In the genomic region with DNA sequence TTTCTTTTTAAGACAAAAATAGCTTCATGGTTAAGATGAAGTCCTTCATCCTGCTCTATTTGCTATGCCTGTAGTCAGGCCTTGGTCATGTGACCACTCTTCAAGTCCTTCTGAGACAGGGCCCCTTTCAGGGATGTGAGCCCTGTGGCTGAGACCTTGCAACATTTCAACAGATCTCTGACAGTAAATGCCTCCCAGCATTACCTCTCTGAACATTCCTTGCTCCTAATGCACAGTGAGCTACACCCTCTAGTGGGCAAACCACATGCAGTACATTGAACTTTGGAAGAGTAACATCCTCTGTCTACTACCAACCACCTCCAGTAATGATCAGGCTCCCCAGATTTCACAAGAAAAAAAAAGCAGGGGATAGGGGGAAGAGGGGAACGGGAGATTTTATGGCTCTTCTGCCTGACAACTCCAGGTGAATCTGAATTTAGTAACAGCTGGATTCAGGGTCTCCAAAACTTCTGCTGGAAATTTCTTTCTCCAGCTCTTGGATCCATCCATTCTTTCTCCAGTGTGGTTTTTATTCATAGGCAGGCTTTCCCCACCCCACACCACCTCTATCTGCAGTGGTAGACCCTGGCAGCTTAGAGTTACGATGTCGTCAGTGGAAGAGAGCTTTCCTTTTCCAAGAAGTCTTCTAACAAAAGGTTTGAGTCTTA, we compare ENCODE assay signal across 9 cellular contexts. TPM values are rescaled to one million over a fixed set of nuclear protein-coding genes. Genes with fewer than 3 reads are reported as not detected.
A peak's percentile ranks its signal among the peaks of the same experiment; 100 is the strongest.
DNase-seq lines count a peak whose midpoint lies in the region; ATAC-seq, FAIRE-seq and TF ChIP-seq lines count a peak whose summit lies in the region.
"Had no signal": no experiment of that assay in that cellular context is flagged by ENCODE, and none has a peak within 500 bp of the region (broad histone marks: within the 10 kb centered on the region; RNA-seq: fewer than 3 reads in every experiment).

No MANE protein-coding gene starts in this region.

- H3K4me2 ChIP-seq in neuronal stem cell (ENCODE audit: insufficient read depth, low read length, poor library complexity, severe bottlenecking), result no peak overlapping the region

- CTCF ChIA-PET in T-cell (lab: Charles Lee), result interaction anchor here (0.7 to 1.2 kb wide), 4 partner anchors 24 to 195 kb away, joined by 3 to 4 read pairs (median 4); no protein-coding TSS in a partner anchor

- no peak overlapping the region for H3K9ac ChIP-seq in neuronal stem cell (ENCODE audit: low read depth, low read length, poor library complexity)

- no peak overlapping the region for H3K23ac ChIP-seq in neuronal stem cell (ENCODE audit: low read depth, low read length, poor library complexity)

- H4K91ac ChIP-seq in neuronal stem cell (ENCODE audit: low read depth, low read length, poor library complexity), result no peak overlapping the region

- peak overlapping the region; percentile 2 for H2AFZ ChIP-seq in neuronal stem cell (ENCODE audit: low read length)

- H3K9me3 Mint-ChIP-seq in T-cell, result peaks cover 0 to 3% (median 0%) of the 10 kb centered on the region in 3 donors

- peaks cover 31% of the 10 kb centered on the region for H3K36me3 Mint-ChIP-seq in T-cell

- no peaks in the 10 kb centered on the region for H3K27me3 ChIP-seq in neuronal stem cell (ENCODE audit: control insufficient read depth in 3 of 3, insufficient read depth in 3 of 3, low read depth in 1 of 3, low read length in 3 of 3)
- H3K27me3 ChIP-seq: SJSA1 had no signal

- no peak overlapping the region for H3K4me3 Mint-ChIP-seq in T-cell

- no peak overlapping the region for H3K18ac ChIP-seq in neuronal stem cell (ENCODE audit: low read length)

- H3K27me3 Mint-ChIP-seq in T-cell, result no peaks in the 10 kb centered on the region

- H2BK120ac ChIP-seq in neuronal stem cell (ENCODE audit: low read depth, low read length), result no peak overlapping the region

- H2BK5ac ChIP-seq in neuronal stem cell (ENCODE audit: low read length), result no peak overlapping the region

- no CpG with 5 or more reads among the region's 3 CpGs for WGBS in neuronal stem cell (ENCODE audit: extremely low coverage in 2 of 2, insufficient read length in 2 of 2, insufficient replicate concordance in 1 of 2), 2 donors

- no peak overlapping the region for H3K4me3 ChIP-seq in neuronal stem cell (ENCODE audit: low read length in 2 of 2)
- H3K4me3 ChIP-seq: SJSA1 had no signal

- FAIRE-seq in GM12891 (lab: Jason Lieb, UNC), result peak; percentile 84

- H3K4ac ChIP-seq in neuronal stem cell (ENCODE audit: low read length), result no peak overlapping the region

- no peak overlapping the region for H3K27ac ChIP-seq in neuronal stem cell (replicated peaks; ENCODE audit: low read length)
- H3K27ac ChIP-seq: SJSA1 had no signal

- H2AK5ac ChIP-seq in neuronal stem cell (ENCODE audit: low read depth, low read length), result no peak overlapping the region

- H3K14ac ChIP-seq in neuronal stem cell (ENCODE audit: low read length), result no peak overlapping the region

- no peaks in the 10 kb centered on the region for H3K9me3 ChIP-seq in neuronal stem cell (replicated peaks in 1 of 2; ENCODE audit: control insufficient read depth in 2 of 2, insufficient read depth in 1 of 2, low read depth in 1 of 2, low read length in 2 of 2)
- H3K9me3 ChIP-seq: SJSA1 had no signal

- POLR2A ChIA-PET in T-cell (lab: Charles Lee), result no interaction called here

- peaks cover 0 to 6% of the 10 kb centered on the region in 2 donors for H3K36me3 ChIP-seq in neuronal stem cell (replicated peaks in 1 of 2; ENCODE audit: control insufficient read depth in 2 of 2, insufficient read depth in 2 of 2, low read length in 2 of 2)
- H3K36me3 ChIP-seq: SJSA1 had no signal

- no peaks in the 10 kb centered on the region for H3K79me1 ChIP-seq in neuronal stem cell (ENCODE audit: low read depth, low read length)

- peak; percentile 71 for DNase-seq in AG20443 (ENCODE audit: low spot score)
- DNase-seq in GM12891 (ENCODE audit: insufficient read length, low spot score), result no peak
- peak; percentile 59 for DNase-seq in NAMALWA (ENCODE audit: low spot score)
- peak in 11 of 34 experiments; percentile 0 to 19 (median 4) for DNase-seq in T-cell
- DNase-seq in fibroblast of gingiva (ENCODE audit: low read depth), result peak; percentile 59
- peak; percentile 33 for DNase-seq in neuronal stem cell (ENCODE audit: low spot score)
- DNase-seq in activated CD4-positive, CD25-positive, alpha-beta regulatory T cell treated with anti-CD3 and anti-CD28 coated beads, Interleukin-2, amount 50 U/mL, for 72 hours, result no peak

- ATAC-seq in HG02642 (IDR thresholded peaks at IDR 0.05; ENCODE audit: poor library complexity, unreplicated experiment), result peak; percentile 94
- ATAC-seq in T-cell (replicated peaks in 1 of 4), result peak; percentile 56 to 61 (median 58)

- no peak overlapping the region for H2BK15ac ChIP-seq in neuronal stem cell (ENCODE audit: low read length)

- no peak overlapping the region for H2BK12ac ChIP-seq in neuronal stem cell (ENCODE audit: low read length)

- TF ChIP-seq POLR2A in GM12891 (IDR thresholded peaks at IDR 0.05; ENCODE audit: low read depth, low read length), result no peak

- H3K4me1 ChIP-seq in neuronal stem cell (ENCODE audit: control insufficient read depth in 2 of 2, insufficient read depth in 1 of 2, low read depth in 1 of 2, low read length in 2 of 2), result no peaks in the 10 kb centered on the region
- H3K4me1 ChIP-seq: SJSA1 had no signal

- no peak overlapping the region for H4K8ac ChIP-seq in neuronal stem cell (ENCODE audit: low read depth, low read length)

- no peak overlapping the region for H3K27ac Mint-ChIP-seq in T-cell

- H3K4me1 Mint-ChIP-seq in T-cell, result peaks cover 4 to 7% (median 7%) of the 10 kb centered on the region in 3 donors

TF ChIP-seq in GM12891, 5 proteins besides CTCF, POLR2A, EP300 and RAD21:
- TF ChIP-seq POU2F2 (IDR thresholded peaks at IDR 0.05; ENCODE audit: low read depth, low read length), result no peak
- no peak for TF ChIP-seq PAX5 (IDR thresholded peaks at IDR 0.05; ENCODE audit: insufficient read depth, low read length, severe bottlenecking)
- no peak for TF ChIP-seq TAF1 (IDR thresholded peaks at IDR 0.05; ENCODE audit: low read depth, low read length)
- no peak for TF ChIP-seq SPI1 (IDR thresholded peaks at IDR 0.05; ENCODE audit: low read depth, low read length)
- TF ChIP-seq POLR2AphosphoS5 (IDR thresholded peaks at IDR 0.05; ENCODE audit: low read depth, low read length), result no peak
TF ChIP-seq in GM12891: peak in this region for 0.

RNA-seq across cellular contexts. Expression of a gene that starts 8.9 kb away (rescaled TPM):
- polyA plus RNA-seq in GM12891 (2012; ENCODE audit: low read depth, missing spikeins), result 12.7 TPM
- 10 to 100 TPM; 61.0 to 70.8 (median 66.2) TPM for total RNA-seq in T-cell
- 17.6 TPM for polyA plus RNA-seq in neuronal stem cell (2013, experiment 1 of 2)
- polyA plus RNA-seq in neuronal stem cell (2013, experiment 2 of 2), result 17.4 TPM

RNA-seq across cellular contexts. Expression of a gene that starts 39.5 kb away (rescaled TPM):
- polyA plus RNA-seq in GM12891 (2012; ENCODE audit: low read depth, missing spikeins), result not detected
- total RNA-seq in T-cell, result not detected
- polyA plus RNA-seq in neuronal stem cell (2013, experiment 1 of 2), result 0.11 TPM
- polyA plus RNA-seq in neuronal stem cell (2013, experiment 2 of 2), result not detected
- total RNA-seq: SJSA1 had no signal

Comparison
In these comparisons a context has a peak if more than half of its experiments do, and no peak if none do; other contexts are left out.
1. DNase-seq: peak in AG20443 (single experiment), NAMALWA (single experiment), fibroblast of gingiva (single experiment) and neuronal stem cell (single experiment); none in GM12891 (single experiment) and activated CD4-positive, CD25-positive, alpha-beta regulatory T cell treated with anti-CD3 and anti-CD28 coated beads, Interleukin-2, amount 50 U/mL, for 72 hours (single experiment).